7 cellular contexts compared by ENCODE assay signal in the genomic region with DNA sequence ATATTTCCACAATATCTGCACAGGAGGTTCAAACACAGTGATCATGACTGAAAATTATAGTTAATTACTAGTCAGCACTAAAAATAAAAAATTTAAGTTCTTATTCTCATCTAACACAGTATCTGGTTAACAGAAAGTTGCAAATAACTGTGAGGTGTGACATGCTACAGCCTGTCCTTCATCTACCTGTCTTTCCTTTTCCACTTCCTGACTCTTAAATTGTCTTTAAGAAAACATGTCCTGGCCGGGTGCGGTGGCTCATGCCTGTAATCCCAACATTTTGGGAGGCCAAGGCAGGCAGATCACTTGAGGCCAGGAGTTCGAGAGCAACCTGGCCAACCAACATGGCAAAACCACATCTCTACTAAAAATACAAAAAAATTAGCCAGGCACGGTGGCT. TPM values are rescaled to one million over a fixed set of nuclear protein-coding genes. Genes with fewer than 3 reads are reported as not detected.
DNase-seq lines count a peak whose midpoint lies in the region; ATAC-seq and TF ChIP-seq lines count a peak whose summit lies in the region.
"Not testable (repeated sequence)": the region's sequence is repeated elsewhere in the genome, so short reads cannot be mapped to it uniquely, and the experiment has no call there.

No MANE protein-coding gene starts in this region.

- H3K79me1 ChIP-seq in H9 (ENCODE audit: insufficient read depth, low read depth, low read length, poor library complexity, severe bottlenecking): not testable (repeated sequence)

- not testable (repeated sequence) for BruUV-seq in mammary epithelial cell (replicated peaks; lab: Mats Ljungman, UMichigan)

- WGBS in H9 (ENCODE audit: extremely low coverage, insufficient read length, low lambda C conversion rate): no CpG with 5 or more reads among the region's 4 CpGs
- WGBS in mammary epithelial cell (ENCODE audit: low coverage, missing lambda C conversion rate): 40% methylated on average over 4 of the region's 4 CpGs
- 89 to 98% methylated on average over 3 to 4 of the region's 4 CpGs for WGBS in endodermal cell (ENCODE audit: insufficient coverage in 1 of 2, insufficient read length in 1 of 2), 2 experiments
- WGBS in esophagus squamous epithelium, 2 donors: 57 to 58% methylated on average over 3 of the region's 4 CpGs
- WGBS in transverse colon (ENCODE audit: low coverage in 1 of 2), 2 donors: 80 to 86% methylated on average over 2 to 4 of the region's 4 CpGs

- not testable (repeated sequence) for H2AK5ac ChIP-seq in H9 (ENCODE audit: insufficient read length, low read length)

- not testable (repeated sequence) for H3K4me2 ChIP-seq in H9 (ENCODE audit: insufficient read depth, insufficient read length, low read length)
- peak overlapping the region; percentile 44 for H3K4me2 ChIP-seq in mammary epithelial cell (ENCODE audit: insufficient read depth, low read depth, low read length)

- not testable (repeated sequence) for H3K4me1 ChIP-seq in H9 (ENCODE audit: insufficient read depth, low read length); endodermal cell (ENCODE audit: control insufficient read depth, insufficient read depth, low read length)
- H3K4me1 ChIP-seq in RWPE2 (ENCODE audit: insufficient read depth, poor library complexity, severe bottlenecking) (peaks cover 48% of the 10 kb centered on the region), mammary epithelial cell (ENCODE audit: insufficient read depth, low read length) (peaks cover 56% of the 10 kb centered on the region), esophagus squamous epithelium (peaks cover 27 to 97% (median 44%) of the 10 kb centered on the region in 3 donors), mucosa of rectum (ENCODE audit: control insufficient read depth in 2 of 2, insufficient read depth in 2 of 2, low read length in 2 of 2) (peaks cover 0 to 21% of the 10 kb centered on the region in 2 donors), transverse colon (peaks cover 29 to 68% (median 45%) of the 10 kb centered on the region in 4 donors)

- H4K5ac ChIP-seq in H9 (ENCODE audit: insufficient read length, low read depth, low read length): not testable (repeated sequence)

- not testable (repeated sequence) for H3K79me2 ChIP-seq in H9 (ENCODE audit: insufficient read depth, low read length)
- H3K79me2 ChIP-seq in mammary epithelial cell (ENCODE audit: insufficient read depth, low read length): peaks cover 80% of the 10 kb centered on the region

- H3K23me2 ChIP-seq in H9 (ENCODE audit: insufficient read length, low read depth, low read length, poor library complexity, severe bottlenecking): not testable (repeated sequence)

- not testable (repeated sequence) for H3K14ac ChIP-seq in H9 (ENCODE audit: insufficient read depth, low read length)

- not testable (repeated sequence) for H3K4me3 ChIP-seq in RWPE2 (ENCODE audit: severe bottlenecking); mammary epithelial cell (replicated peaks in 1 of 3; ENCODE audit: insufficient read depth in 1 of 3, low read depth in 2 of 3, low read length in 3 of 3); endodermal cell (ENCODE audit: low read length); esophagus squamous epithelium; mucosa of rectum (ENCODE audit: low read length in 2 of 2); transverse colon

- H3K36me3 ChIP-seq in RWPE2 (ENCODE audit: low read depth); mammary epithelial cell (ENCODE audit: insufficient read depth, low read length); endodermal cell (ENCODE audit: control insufficient read depth, insufficient read depth, low read length); esophagus squamous epithelium; mucosa of rectum (ENCODE audit: control insufficient read depth in 2 of 2, insufficient read depth in 2 of 2, low read length in 2 of 2); transverse colon: not testable (repeated sequence)

- in situ Hi-C loops in mammary epithelial cell (cut with MboI; ENCODE audit: low sequenced_read_pairs in 2 of 2); transverse colon (cut with MboI; ENCODE audit: low pct_ligation_motif_present in 1 of 4, low pct_unique_long_range_greater_than_20kb in 1 of 4, low sequenced_read_pairs in 3 of 4): not testable (repeated sequence)

- H3K9me3 ChIP-seq in H9 (ENCODE audit: control insufficient read depth, low read depth, low read length); RWPE2 (ENCODE audit: severe bottlenecking); mammary epithelial cell (replicated peaks; ENCODE audit: insufficient read depth, low read length); endodermal cell (ENCODE audit: control insufficient read depth, low read length); esophagus squamous epithelium; mucosa of rectum (ENCODE audit: control insufficient read depth in 2 of 2, low read length in 2 of 2); transverse colon: not testable (repeated sequence)

- TF ChIP-seq POLR2A in esophagus squamous epithelium (IDR thresholded peaks at IDR 0.05); transverse colon (IDR thresholded peaks at IDR 0.05): not testable (repeated sequence)

- H4K91ac ChIP-seq in H9 (ENCODE audit: insufficient read length, low read depth, low read length): not testable (repeated sequence)

- H2BK12ac ChIP-seq in H9 (ENCODE audit: insufficient read length, low read depth, low read length): not testable (repeated sequence)

- H3K36me3 Mint-ChIP-seq in H9 (ENCODE audit: insufficient read depth in 1 of 3, low read depth in 3 of 3); endodermal cell (ENCODE audit: low read depth): not testable (repeated sequence)

- H3K9ac ChIP-seq in H9 (ENCODE audit: extremely low read depth, insufficient read length, low read length); mammary epithelial cell (ENCODE audit: insufficient read depth, low read length); endodermal cell (ENCODE audit: extremely low read depth, low read length, poor library complexity, severe bottlenecking); mucosa of rectum (ENCODE audit: low read depth in 1 of 2, low read length in 2 of 2): not testable (repeated sequence)

- not testable (repeated sequence) for H3K18ac ChIP-seq in H9 (ENCODE audit: insufficient read length, low read depth, low read length)

- not testable (repeated sequence) for H2AFZ ChIP-seq in H9 (ENCODE audit: low read length); mammary epithelial cell (ENCODE audit: low read depth, low read length)

- not testable (repeated sequence) for H3K4ac ChIP-seq in H9 (ENCODE audit: low read depth, low read length)

- H2BK15ac ChIP-seq in H9 (ENCODE audit: low read depth, low read length): not testable (repeated sequence)

- not testable (repeated sequence) for H3K27me3 Mint-ChIP-seq in H9 (ENCODE audit: low read depth); endodermal cell (ENCODE audit: insufficient read depth)

- ATAC-seq in RWPE2 (ENCODE audit: low read depth): not testable (repeated sequence)

- CTCF ChIA-PET in mammary epithelial cell (lab: Charles Lee; ENCODE audit: low non-redundant PET): interaction anchor here (1.2 kb wide), 1 partner anchor 24 kb away, joined by 6 read pairs; no protein-coding TSS in a partner anchor

- H3K27ac Mint-ChIP-seq in H9: peak overlapping the region in 2 of 3 experiments; percentile 76 to 84; a peak in 2 of 7 replicates
- peak overlapping the region; percentile 77 for H3K27ac Mint-ChIP-seq in endodermal cell

- not testable (repeated sequence) for H2BK5ac ChIP-seq in H9 (ENCODE audit: insufficient read length, low read length)

- H3K9me3 Mint-ChIP-seq in H9, endodermal cell: not testable (repeated sequence)

- H3K4me1 Mint-ChIP-seq in H9: peaks cover 23 to 27% of the 10 kb centered on the region in 2 experiments
- H3K4me1 Mint-ChIP-seq in endodermal cell: peaks cover 28% of the 10 kb centered on the region

- H2BK120ac ChIP-seq in H9 (ENCODE audit: low read depth, low read length, poor library complexity, severe bottlenecking): not testable (repeated sequence)

- H4K20me1 ChIP-seq in H9 (ENCODE audit: control insufficient read depth, insufficient read depth, insufficient read length); mammary epithelial cell (ENCODE audit: insufficient read depth, low read length): not testable (repeated sequence)

- TF ChIP-seq CTCF in H9 (conservative IDR thresholded peaks at IDR 0.05); RWPE2 (IDR thresholded peaks at IDR 0.05; ENCODE audit: poor library complexity, severe bottlenecking); mammary epithelial cell (conservative IDR thresholded peaks at IDR 0.05 in 1 of 2, IDR thresholded peaks at IDR 0.05 in 1 of 2; ENCODE audit: extremely low read depth in 1 of 2, insufficient read depth in 1 of 2, low read depth in 1 of 2, low read length in 2 of 2); endodermal cell (conservative IDR thresholded peaks at IDR 0.05); esophagus squamous epithelium (IDR thresholded peaks at IDR 0.05); transverse colon (IDR thresholded peaks at IDR 0.05): not testable (repeated sequence)

- H3K4me3 Mint-ChIP-seq in H9, endodermal cell: not testable (repeated sequence)

- not testable (repeated sequence) for H3T11ph ChIP-seq in H9 (ENCODE audit: low read length)

- not testable (repeated sequence) for H3K27ac ChIP-seq in H9 (ENCODE audit: insufficient read length, low read depth, low read length); endodermal cell (ENCODE audit: low read depth, low read length)
- peak overlapping the region; percentile 89 for H3K27ac ChIP-seq in RWPE2 (ENCODE audit: poor library complexity, severe bottlenecking)
- H3K27ac ChIP-seq in mammary epithelial cell (ENCODE audit: insufficient read depth, low read depth, low read length): peak overlapping the region; percentile 96
- peak overlapping the region in 3 of 4 donors; percentile 79 to 89 (median 87) for H3K27ac ChIP-seq in esophagus squamous epithelium
- H3K27ac ChIP-seq in mucosa of rectum (ENCODE audit: low read depth in 2 of 2, low read length in 2 of 2): peak overlapping the region; percentile 17 to 39
- H3K27ac ChIP-seq in transverse colon: peak overlapping the region; percentile 63 to 80 (median 74)

- intact Hi-C loops in mammary epithelial cell (cut with micrococcal nuclease); esophagus squamous epithelium (cut with DNase I); transverse colon (cut with DNase I; ENCODE audit: low total_unique reads): not testable (repeated sequence)

- H3K23ac ChIP-seq in H9 (ENCODE audit: insufficient read length, low read depth, low read length): not testable (repeated sequence)

- DNase-seq in H9; RWPE2 (ENCODE audit: low spot score); endodermal cell; esophagus squamous epithelium (lab: John Stamatoyannopoulos, UW); transverse colon: not testable (repeated sequence)
- DNase-seq in mammary epithelial cell: peak; percentile 43

- H3K27me3 ChIP-seq in H9 (ENCODE audit: insufficient read depth, low read length); RWPE2 (ENCODE audit: insufficient read depth, poor library complexity, severe bottlenecking); mammary epithelial cell (ENCODE audit: insufficient read depth, low read length); endodermal cell (ENCODE audit: control insufficient read depth, insufficient read depth, low read length, poor library complexity, severe bottlenecking); esophagus squamous epithelium; mucosa of rectum (ENCODE audit: control insufficient read depth in 2 of 2, insufficient read depth in 2 of 2, low read length in 2 of 2); transverse colon: not testable (repeated sequence)

- dilution Hi-C loops in mammary epithelial cell (cut with HindIII; ENCODE audit: low sequenced_read_pairs): not testable (repeated sequence)

- H2BK20ac ChIP-seq in H9 (ENCODE audit: low read depth, low read length, poor library complexity, severe bottlenecking): not testable (repeated sequence)

- not testable (repeated sequence) for H3K56ac ChIP-seq in H9 (ENCODE audit: insufficient read length, low read depth, low read length)

- not testable (repeated sequence) for H4K8ac ChIP-seq in H9 (replicated peaks; ENCODE audit: insufficient read length, low read depth, low read length)

- TF ChIP-seq EP300 in transverse colon (IDR thresholded peaks at IDR 0.05; ENCODE audit: low read depth): not testable (repeated sequence)

RNA-seq across cellular contexts. Expression of gene PARD3, which starts 57.9 kb away (rescaled TPM):
- total RNA-seq in H9 (2021) (44.7 and 47.2 TPM in 2 replicates), mammary epithelial cell (10 to 100 TPM; 47.1 to 58.7 TPM), endodermal cell (10 to 100 TPM; 59.6 to 74.6 TPM), esophagus squamous epithelium (100 to 1,000 TPM in 1 of 4 donors, 10 to 100 TPM in 3; 57.3 to 114 (median 81.7) TPM), transverse colon (10 to 100 TPM; 27.3 to 65.3 (median 55.6) TPM)
- 32.1 TPM for polyA plus RNA-seq in mammary epithelial cell
- polyA minus RNA-seq in mammary epithelial cell: 48.8 TPM
- 44.8 TPM for polyA plus RNA-seq in endodermal cell (2013, experiment 1 of 2)
- 44.5 TPM for polyA plus RNA-seq in endodermal cell (2013, experiment 2 of 2)
